Comparison of ENCODE assay signal across 9 cellular contexts in the genomic region with DNA sequence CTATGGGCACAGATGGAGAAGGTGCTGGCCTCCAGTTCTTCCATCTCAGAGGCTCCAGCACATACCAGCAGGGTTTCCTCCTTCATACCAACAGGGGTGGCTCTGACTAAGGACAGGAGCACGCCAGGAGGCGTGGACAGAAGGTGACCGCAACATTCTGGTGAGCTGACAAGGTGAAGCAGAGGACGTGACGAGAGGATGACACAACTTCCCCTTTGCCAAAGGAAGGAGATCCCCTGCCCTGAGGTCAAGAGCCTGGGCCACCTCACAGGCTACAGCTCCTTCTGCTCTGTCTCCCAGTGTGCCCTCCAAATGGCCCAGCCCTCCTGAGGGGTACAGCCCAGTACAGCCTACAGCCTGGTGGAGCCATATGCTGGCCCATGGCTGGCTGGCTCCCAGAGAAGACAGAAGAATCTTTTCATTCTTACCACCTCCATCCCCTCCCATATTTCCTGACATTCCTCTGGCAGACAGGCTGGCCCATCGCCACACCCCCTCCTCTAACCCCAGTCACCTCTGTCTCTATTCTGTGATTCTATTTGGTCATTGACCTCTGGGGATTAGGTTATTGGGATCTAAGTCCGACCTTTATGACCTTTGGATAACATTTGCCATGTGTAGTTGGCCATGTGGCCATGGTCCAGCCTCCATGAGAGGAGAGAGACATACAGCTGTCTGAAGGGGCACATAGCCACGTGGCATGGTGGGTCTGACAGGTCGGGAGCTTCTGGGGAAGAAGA. TPM values are rescaled to one million over a fixed set of nuclear protein-coding genes. Genes with fewer than 3 reads are reported as not detected.
DNase-seq lines count a peak whose midpoint lies in the region; ATAC-seq and TF ChIP-seq lines count a peak whose summit lies in the region.
"Had no signal": no experiment of that assay in that cellular context is flagged by ENCODE, and none has a peak within 500 bp of the region (broad histone marks: within the 10 kb centered on the region; RNA-seq: fewer than 3 reads in every experiment).

No MANE protein-coding gene starts in this region.

- peak overlapping the region; percentile 28 to 52 for H3K27ac ChIP-seq in liver (ENCODE audit: low read depth in 1 of 2, low read length in 2 of 2)

- no peaks in the 10 kb centered on the region for H3K36me3 ChIP-seq in liver (ENCODE audit: control insufficient read depth in 4 of 4, insufficient read depth in 3 of 4, low read depth in 1 of 4, low read length in 3 of 4)

- H3K4me1 ChIP-seq in liver (ENCODE audit: control insufficient read depth in 4 of 4, insufficient read depth in 4 of 4, low read length in 3 of 4) = peaks cover 35 to 71% (median 67%) of the 10 kb centered on the region in 4 donors

- no peak overlapping the region for H3K27ac Mint-ChIP-seq in activated naive CD8-positive, alpha-beta T cell treated with anti-CD3 and anti-CD28 coated beads, Interleukin-2, amount 50 U/mL, for 24 hours
- H3K27ac Mint-ChIP-seq: activated naive CD4-positive, alpha-beta T cell treated with anti-CD3 and anti-CD28 coated beads, Interleukin-2, amount 50 U/mL, for 24 hours had no signal

- DNase-seq in GM04503 (ENCODE audit: low read depth) = peak; percentile 64
- peak; percentile 19 for DNase-seq in SKM-1 (lab: John Stamatoyannopoulos, UW; ENCODE audit: unreplicated experiment)
- DNase-seq in NCI-H524 (lab: John Stamatoyannopoulos, UW) = no peak
- DNase-seq in activated naive CD8-positive, alpha-beta T cell treated with anti-CD3 and anti-CD28 coated beads, Interleukin-2, amount 50 U/mL, for 24 hours = no peak
- no peak for DNase-seq in HEK293T (ENCODE audit: extremely low spot score)

- H3K27me3 Mint-ChIP-seq in activated naive CD8-positive, alpha-beta T cell treated with anti-CD3 and anti-CD28 coated beads, Interleukin-2, amount 50 U/mL, for 24 hours = peaks cover 13% of the 10 kb centered on the region
- H3K27me3 Mint-ChIP-seq: activated naive CD4-positive, alpha-beta T cell treated with anti-CD3 and anti-CD28 coated beads, Interleukin-2, amount 50 U/mL, for 24 hours had no signal

- TF ChIP-seq RAD21 in liver (IDR thresholded peaks at IDR 0.05) = peak in 1 of 2 donors; percentile 55

- no peak for TF ChIP-seq CTCF in liver (IDR thresholded peaks at IDR 0.05; ENCODE audit: low read depth, low read length, missing input control)

- H3K36me3 Mint-ChIP-seq in activated naive CD8-positive, alpha-beta T cell treated with anti-CD3 and anti-CD28 coated beads, Interleukin-2, amount 50 U/mL, for 24 hours (ENCODE audit: low read depth) = no peaks in the 10 kb centered on the region
- H3K36me3 Mint-ChIP-seq: activated naive CD4-positive, alpha-beta T cell treated with anti-CD3 and anti-CD28 coated beads, Interleukin-2, amount 50 U/mL, for 24 hours had no signal

- CTCF ChIA-PET in HEK293T (lab: Yijun Ruan, JAX) = no interaction called here

- POLR2A ChIA-PET in HEK293T (lab: Yijun Ruan, JAX) = no interaction called here

- H3K9me3 ChIP-seq in liver (ENCODE audit: control insufficient read depth in 4 of 4, low read length in 3 of 4) = no peaks in the 10 kb centered on the region

- 45% methylated on average over 9 of the region's 9 CpGs for WGBS in liver

- H3K4me1 Mint-ChIP-seq in activated naive CD8-positive, alpha-beta T cell treated with anti-CD3 and anti-CD28 coated beads, Interleukin-2, amount 50 U/mL, for 24 hours = peaks cover 35% of the 10 kb centered on the region

- ATAC-seq in HG02798 (IDR thresholded peaks at IDR 0.05; ENCODE audit: poor library complexity, unreplicated experiment) (peak; percentile 42), HG03460 (IDR thresholded peaks at IDR 0.05; ENCODE audit: unreplicated experiment) (no peak)
- no peak for ATAC-seq in activated naive CD8-positive, alpha-beta T cell treated with anti-CD3 and anti-CD28 coated beads, Interleukin-2, amount 50 U/mL, for 24 hours

- no peak overlapping the region for H3K4me3 ChIP-seq in liver (ENCODE audit: low read depth in 1 of 3, low read length in 3 of 3)

- no peak overlapping the region for H3K9ac ChIP-seq in liver (ENCODE audit: low read depth in 1 of 2, low read length in 2 of 2)

- H3K9me3 Mint-ChIP-seq in activated naive CD8-positive, alpha-beta T cell treated with anti-CD3 and anti-CD28 coated beads, Interleukin-2, amount 50 U/mL, for 24 hours = no peaks in the 10 kb centered on the region
- H3K9me3 Mint-ChIP-seq: activated naive CD4-positive, alpha-beta T cell treated with anti-CD3 and anti-CD28 coated beads, Interleukin-2, amount 50 U/mL, for 24 hours had no signal

- H3K27me3 ChIP-seq in liver (ENCODE audit: control insufficient read depth in 4 of 4, insufficient read depth in 4 of 4, low read length in 3 of 4) = no peaks in the 10 kb centered on the region

- H3K4me3 Mint-ChIP-seq in activated naive CD8-positive, alpha-beta T cell treated with anti-CD3 and anti-CD28 coated beads, Interleukin-2, amount 50 U/mL, for 24 hours = no peak overlapping the region
- H3K4me3 Mint-ChIP-seq: activated naive CD4-positive, alpha-beta T cell treated with anti-CD3 and anti-CD28 coated beads, Interleukin-2, amount 50 U/mL, for 24 hours had no signal

TF ChIP-seq in liver, 16 proteins besides CTCF, POLR2A, EP300 and RAD21 (continues in another document):
- TF ChIP-seq HNF4G (IDR thresholded peaks at IDR 0.05) (peak; percentile 99), NR2F2 (IDR thresholded peaks at IDR 0.05) (peak; percentile 99), FOXA1 (IDR thresholded peaks at IDR 0.05) (peak; percentile 40), TAF1 (conservative IDR thresholded peaks at IDR 0.05) (no peak), SP1 (IDR thresholded peaks at IDR 0.05) (peak; percentile 92), HNF4A (conservative IDR thresholded peaks at IDR 0.05) (peak; percentile 98 to 100), JUND (IDR thresholded peaks at IDR 0.05) (peak; percentile 48 to 72), RXRA (IDR thresholded peaks at IDR 0.05) (peak; percentile 99), EGR1 (IDR thresholded peaks at IDR 0.05; ENCODE audit: low read depth in 2 of 2) (peak in 1 of 2 donors; percentile 53)
- TF ChIP-seq, protein P1, sequence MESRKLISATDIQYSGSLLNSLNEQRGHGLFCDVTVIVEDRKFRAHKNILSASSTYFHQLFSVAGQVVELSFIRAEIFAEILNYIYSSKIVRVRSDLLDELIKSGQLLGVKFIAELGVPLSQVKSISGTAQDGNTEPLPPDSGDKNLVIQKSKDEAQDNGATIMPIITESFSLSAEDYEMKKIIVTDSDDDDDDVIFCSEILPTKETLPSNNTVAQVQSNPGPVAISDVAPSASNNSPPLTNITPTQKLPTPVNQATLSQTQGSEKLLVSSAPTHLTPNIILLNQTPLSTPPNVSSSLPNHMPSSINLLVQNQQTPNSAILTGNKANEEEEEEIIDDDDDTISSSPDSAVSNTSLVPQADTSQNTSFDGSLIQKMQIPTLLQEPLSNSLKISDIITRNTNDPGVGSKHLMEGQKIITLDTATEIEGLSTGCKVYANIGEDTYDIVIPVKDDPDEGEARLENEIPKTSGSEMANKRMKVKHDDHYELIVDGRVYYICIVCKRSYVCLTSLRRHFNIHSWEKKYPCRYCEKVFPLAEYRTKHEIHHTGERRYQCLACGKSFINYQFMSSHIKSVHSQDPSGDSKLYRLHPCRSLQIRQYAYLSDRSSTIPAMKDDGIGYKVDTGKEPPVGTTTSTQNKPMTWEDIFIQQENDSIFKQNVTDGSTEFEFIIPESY (IDR thresholded peaks at IDR 0.05) = no peak
- TF ChIP-seq, protein P2, sequence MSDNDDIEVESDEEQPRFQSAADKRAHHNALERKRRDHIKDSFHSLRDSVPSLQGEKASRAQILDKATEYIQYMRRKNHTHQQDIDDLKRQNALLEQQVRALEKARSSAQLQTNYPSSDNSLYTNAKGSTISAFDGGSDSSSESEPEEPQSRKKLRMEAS (IDR thresholded peaks at IDR 0.05) = peak; percentile 94

TF ChIP-seq in HEK293T, 16 proteins besides CTCF, POLR2A, EP300 and RAD21:
- TF ChIP-seq BHLHE40 (IDR thresholded peaks at IDR 0.05; ENCODE audit: borderline replicate concordance) (no peak), ELF4 (IDR thresholded peaks at IDR 0.05) (no peak), ZNF384 (IDR thresholded peaks at IDR 0.05) (no peak), CTBP1 (IDR thresholded peaks at IDR 0.05; ENCODE audit: borderline replicate concordance) (no peak), NFRKB (IDR thresholded peaks at IDR 0.05) (no peak), SUZ12 (IDR thresholded peaks at IDR 0.05) (no peak), TARDBP (IDR thresholded peaks at IDR 0.05) (no peak), SP1 (IDR thresholded peaks at IDR 0.05) (no peak)
- TF ChIP-seq, protein P3, sequence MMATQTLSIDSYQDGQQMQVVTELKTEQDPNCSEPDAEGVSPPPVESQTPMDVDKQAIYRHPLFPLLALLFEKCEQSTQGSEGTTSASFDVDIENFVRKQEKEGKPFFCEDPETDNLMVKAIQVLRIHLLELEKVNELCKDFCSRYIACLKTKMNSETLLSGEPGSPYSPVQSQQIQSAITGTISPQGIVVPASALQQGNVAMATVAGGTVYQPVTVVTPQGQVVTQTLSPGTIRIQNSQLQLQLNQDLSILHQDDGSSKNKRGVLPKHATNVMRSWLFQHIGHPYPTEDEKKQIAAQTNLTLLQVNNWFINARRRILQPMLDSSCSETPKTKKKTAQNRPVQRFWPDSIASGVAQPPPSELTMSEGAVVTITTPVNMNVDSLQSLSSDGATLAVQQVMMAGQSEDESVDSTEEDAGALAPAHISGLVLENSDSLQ (IDR thresholded peaks at IDR 0.05) = no peak

RNA-seq across cellular contexts. Expression of a gene that starts 5.1 kb away (rescaled TPM):
- 1 to 10 TPM; 1.3 to 9.1 TPM for total RNA-seq in liver
- 1 to 10 TPM; 3.6 to 7.6 TPM for polyA plus RNA-seq in liver

RNA-seq across cellular contexts. Expression of a gene that starts 17.9 kb away (rescaled TPM):
- 100 to 1,000 TPM in 1 of 2 donors, 1 to 10 TPM in 1; 9.6 to 185 TPM for total RNA-seq in liver
- polyA plus RNA-seq in liver = 100 to 1,000 TPM; 146 to 347 TPM

RNA-seq across cellular contexts. Expression of a gene that starts 47.3 kb away (rescaled TPM):
- total RNA-seq in liver = 100 to 1,000 TPM in 1 of 2 donors, under 1 TPM in 1; 0.09 to 226 TPM
- 100 to 1,000 TPM; 381 to 488 TPM for polyA plus RNA-seq in liver

Comparison
In these comparisons a context has a peak if more than half of its experiments do, and no peak if none do; other contexts are left out.
1. DNase-seq: peak in GM04503 (single experiment) and SKM-1 (single experiment); none in NCI-H524 (0 of 2), activated naive CD8-positive, alpha-beta T cell treated with anti-CD3 and anti-CD28 coated beads, Interleukin-2, amount 50 U/mL, for 24 hours (single experiment) and HEK293T (single experiment).